8 cellular contexts compared by ENCODE assay signal in the genomic region with DNA sequence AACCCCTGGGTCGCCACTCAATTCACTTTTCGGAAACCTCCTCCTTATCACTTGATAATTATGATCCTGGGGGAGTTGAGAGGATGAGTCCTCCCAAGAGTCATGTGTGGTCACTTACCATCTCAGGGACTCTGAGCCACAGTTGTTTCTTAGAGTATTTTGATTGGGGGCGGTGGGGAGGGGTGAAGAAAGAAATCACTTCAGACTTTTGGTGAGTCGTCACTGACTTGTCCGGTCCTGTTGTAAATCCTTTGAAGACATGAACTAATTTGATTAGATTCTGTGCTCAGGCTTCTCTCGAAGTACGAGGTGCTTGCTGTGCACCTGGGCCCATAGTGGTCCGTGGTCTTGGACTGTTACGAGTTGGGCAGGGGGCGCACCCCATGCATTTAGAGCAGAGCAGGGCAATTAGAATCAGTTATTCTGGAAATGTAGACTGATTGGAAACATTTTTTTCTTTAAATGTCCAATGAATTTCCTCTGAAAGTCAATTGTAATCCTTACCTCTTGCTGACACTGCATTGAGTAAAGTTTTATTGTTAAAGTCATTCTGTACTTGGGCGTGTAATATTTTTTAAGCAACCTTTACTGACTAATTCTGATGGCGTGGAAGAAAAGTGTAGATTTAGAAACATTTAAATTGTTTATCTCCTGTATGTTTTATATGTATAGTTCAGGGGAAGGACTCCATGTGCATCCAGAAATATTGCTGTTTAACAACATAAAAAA.
A peak's percentile ranks its signal among the peaks of the same experiment; 100 is the strongest.
DNase-seq lines count a peak whose midpoint lies in the region; ATAC-seq and TF ChIP-seq lines count a peak whose summit lies in the region.
"Had no signal": no experiment of that assay in that cellular context is flagged by ENCODE, and none has a peak within 500 bp of the region (broad histone marks: within the 10 kb centered on the region; RNA-seq: fewer than 3 reads in every experiment).

No MANE protein-coding gene starts in this region.

- H4K20me1 ChIP-seq in neural progenitor cell (ENCODE audit: low read depth) = peaks cover 10% of the 10 kb centered on the region

- peak overlapping the region; percentile 61 for H3K4me3 Mint-ChIP-seq in central memory CD8-positive, alpha-beta T cell
- peak overlapping the region; percentile 89 for H3K4me3 Mint-ChIP-seq in neural progenitor cell

- H3K9ac ChIP-seq in neural progenitor cell = no peak overlapping the region

- peaks cover 32% of the 10 kb centered on the region for H3K79me2 ChIP-seq in neural progenitor cell (ENCODE audit: low read depth)

- no peaks in the 10 kb centered on the region for H3K36me3 ChIP-seq in neural progenitor cell

- DNase-seq in ELR (ENCODE audit: low read depth) (peak; percentile 51), NB4 (ENCODE audit: low read depth) (peak; percentile 55), neural progenitor cell (ENCODE audit: low spot score) (no peak), GOT3 (lab: John Stamatoyannopoulos, UW) (no peak), cerebellum (ENCODE audit: low spot score) (no peak), NCI-H2107 treated with DMSO at 0.1 percent for 48 hours (lab: John Stamatoyannopoulos, UW; ENCODE audit: unreplicated experiment) (no peak)
- DNase-seq in central memory CD8-positive, alpha-beta T cell (ENCODE audit: low spot score in 2 of 2) = no peak
- DNase-seq: transverse colon had no signal

- TF ChIP-seq POLR2A in NB4 (IDR thresholded peaks at IDR 0.05; ENCODE audit: extremely low read depth, insufficient read length) = no peak

- no peaks in the 10 kb centered on the region for H3K9me3 ChIP-seq in neural progenitor cell (ENCODE audit: low read depth)
- H3K9me3 ChIP-seq: transverse colon had no signal

- H3K4me3 ChIP-seq in NB4 (ENCODE audit: low read depth, low read length) (peak overlapping the region; percentile 37), neural progenitor cell (no peak overlapping the region)

- H3K4me2 ChIP-seq in neural progenitor cell = peak overlapping the region; percentile 81

- no peak overlapping the region for H2AFZ ChIP-seq in neural progenitor cell (replicated peaks)

- ATAC-seq in central memory CD8-positive, alpha-beta T cell (replicated peaks; ENCODE audit: extremely low read depth, poor library complexity, severe bottlenecking) = no peak

- no peak for TF ChIP-seq CTCF in NB4 (IDR thresholded peaks at IDR 0.05; ENCODE audit: low read depth, low read length)
- TF ChIP-seq CTCF in neural progenitor cell (IDR thresholded peaks at IDR 0.05) = no peak

- H3K27me3 Mint-ChIP-seq in central memory CD8-positive, alpha-beta T cell = no peaks in the 10 kb centered on the region
- no peaks in the 10 kb centered on the region for H3K27me3 Mint-ChIP-seq in neural progenitor cell (ENCODE audit: insufficient read depth, low read depth)

- peak overlapping the region; percentile 22 for H3K27ac Mint-ChIP-seq in central memory CD8-positive, alpha-beta T cell (ENCODE audit: low read depth)
- no peak overlapping the region for H3K27ac Mint-ChIP-seq in neural progenitor cell

- peaks cover 8% of the 10 kb centered on the region for H3K4me1 Mint-ChIP-seq in central memory CD8-positive, alpha-beta T cell
- H3K4me1 Mint-ChIP-seq in neural progenitor cell = peaks cover 22% of the 10 kb centered on the region

- no peaks in the 10 kb centered on the region for H3K27me3 ChIP-seq in neural progenitor cell
- H3K27me3 ChIP-seq: transverse colon had no signal

- peaks cover 16% of the 10 kb centered on the region for H3K4me1 ChIP-seq in neural progenitor cell

- peaks cover 12% of the 10 kb centered on the region for H3K36me3 Mint-ChIP-seq in central memory CD8-positive, alpha-beta T cell (ENCODE audit: insufficient read depth)
- peaks cover 7% of the 10 kb centered on the region for H3K36me3 Mint-ChIP-seq in neural progenitor cell

- H3F3A ChIP-seq in neural progenitor cell (ENCODE audit: low read depth) = peaks cover 15% of the 10 kb centered on the region

- no peaks in the 10 kb centered on the region for H3K9me3 Mint-ChIP-seq in central memory CD8-positive, alpha-beta T cell
- H3K9me3 Mint-ChIP-seq in neural progenitor cell = no peaks in the 10 kb centered on the region

- no peak overlapping the region for H3K27ac ChIP-seq in neural progenitor cell

Comparison
In these comparisons a context has a peak if more than half of its experiments do, and no peak if none do; other contexts are left out.
1. DNase-seq: peak in ELR (single experiment) and NB4 (single experiment); none in central memory CD8-positive, alpha-beta T cell (0 of 2), neural progenitor cell (single experiment), GOT3 (single experiment), cerebellum (single experiment) and NCI-H2107 treated with DMSO at 0.1 percent for 48 hours (single experiment).